Comparison of ENCODE assay signal across 24 cellular contexts in the genomic region with DNA sequence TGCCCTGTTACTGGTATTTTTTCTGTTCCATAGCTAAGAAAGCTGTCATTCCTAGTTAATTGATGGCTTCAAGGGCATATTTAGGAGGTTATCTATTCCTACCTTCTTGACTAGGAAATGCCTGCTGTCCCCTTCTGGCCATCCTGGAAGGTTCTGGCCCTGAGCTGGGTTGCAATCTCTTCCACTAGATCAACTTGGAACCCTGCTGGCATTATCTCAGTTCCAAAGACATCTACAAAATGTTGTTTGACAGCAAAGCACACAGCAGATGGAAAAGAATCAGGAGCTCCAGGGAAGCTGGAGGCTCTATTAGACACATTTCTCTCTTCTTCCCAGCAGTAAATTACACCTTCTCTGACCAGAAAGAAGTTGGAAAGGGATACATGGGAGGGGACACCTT.
A peak's percentile ranks its signal among the peaks of the same experiment; 100 is the strongest.
DNase-seq lines count a peak whose midpoint lies in the region; ATAC-seq and FAIRE-seq lines count a peak whose summit lies in the region.
"Had no signal": no experiment of that assay in that cellular context is flagged by ENCODE, and none has a peak within 500 bp of the region (broad histone marks: within the 10 kb centered on the region; RNA-seq: fewer than 3 reads in every experiment).

No MANE protein-coding gene starts in this region.

- no peak overlapping the region for H3K18ac ChIP-seq in mesendoderm (ENCODE audit: low read length)

- no peak overlapping the region for H2BK15ac ChIP-seq in mesendoderm (replicated peaks; ENCODE audit: low read depth)

- no peak overlapping the region for H3K27ac ChIP-seq in mesendoderm (ENCODE audit: low read depth, low read length)
- H3K27ac ChIP-seq: A549; BLaER1 treated with 17β-estradiol and CSF1 and Interleukin-3, amounts not matched to agents 10 nM and 100 nM; GM23248 had no signal

- no peak overlapping the region for H3K9ac ChIP-seq in mesendoderm (ENCODE audit: low read length)
- H3K9ac ChIP-seq: BLaER1 treated with 17β-estradiol and CSF1 and Interleukin-3, amounts not matched to agents 10 nM and 100 nM; GM23248 had no signal

- H3K23ac ChIP-seq in mesendoderm (ENCODE audit: low read length), result no peak overlapping the region

- FAIRE-seq in urothelium cell line (lab: Jason Lieb, UNC), result peak; percentile 73
- FAIRE-seq: A549, GM12878, GM19239, H1 had no signal

- no peaks in the 10 kb centered on the region for H3K79me2 ChIP-seq in mesendoderm (ENCODE audit: control insufficient read depth, insufficient read depth, low read length)

- H2BK5ac ChIP-seq in mesendoderm (ENCODE audit: low read length), result no peak overlapping the region

- no peak overlapping the region for H4K8ac ChIP-seq in mesendoderm (ENCODE audit: low read depth, low read length)

- no peak overlapping the region for H2BK120ac ChIP-seq in mesendoderm (ENCODE audit: low read depth, low read length)

- no peak overlapping the region for H3K4me3 ChIP-seq in mesendoderm (ENCODE audit: low read length)
- H3K4me3 ChIP-seq: A549; BLaER1 treated with 17β-estradiol and CSF1 and Interleukin-3, amounts not matched to agents 10 nM and 100 nM; GM12878; GM23248 had no signal

- H4K5ac ChIP-seq in mesendoderm (ENCODE audit: low read length), result no peak overlapping the region

- no peaks in the 10 kb centered on the region for H3K79me1 ChIP-seq in mesendoderm (ENCODE audit: low read length)

- no peak overlapping the region for H3K4ac ChIP-seq in mesendoderm (ENCODE audit: low read depth, low read length)

- no peaks in the 10 kb centered on the region for H3K27me3 ChIP-seq in mesendoderm (ENCODE audit: insufficient read depth, low read length, poor library complexity)
- H3K27me3 ChIP-seq: BE2C; BLaER1 treated with 17β-estradiol and CSF1 and Interleukin-3, amounts not matched to agents 10 nM and 100 nM had no signal

- H3K4me2 ChIP-seq in mesendoderm (ENCODE audit: low read length), result no peak overlapping the region
- H3K4me2 ChIP-seq: A549; BLaER1 treated with 17β-estradiol and CSF1 and Interleukin-3, amounts not matched to agents 10 nM and 100 nM had no signal

- H2AK5ac ChIP-seq in mesendoderm (ENCODE audit: low read length), result no peak overlapping the region

- no peak overlapping the region for H3K56ac ChIP-seq in mesendoderm (ENCODE audit: low read length)

- no peaks in the 10 kb centered on the region for H3K4me1 ChIP-seq in mesendoderm (ENCODE audit: control insufficient read depth, low read depth, low read length)
- H3K4me1 ChIP-seq: A549; BE2C; BLaER1 treated with 17β-estradiol and CSF1 and Interleukin-3, amounts not matched to agents 10 nM and 100 nM had no signal

- peak; percentile 99 for DNase-seq in G401 (ENCODE audit: low spot score)
- DNase-seq in cerebellar nuclear complex (lab: John Stamatoyannopoulos, UW), result peak; percentile 79 to 92
- peak; percentile 65 for DNase-seq in mesendoderm
- DNase-seq in urothelium cell line (ENCODE audit: low spot score), result no peak
- no peak for DNase-seq in NCI-H1092 (lab: John Stamatoyannopoulos, UW)
- DNase-seq in KBM-7, result no peak
- DNase-seq: 8988T; ACHN; AML-193; BE2C; Calu3; CD4-positive, alpha-beta T cell; CD8-positive, alpha-beta memory T cell; DMS153; DND-41; GDM1; GM23248; HCEC 1CT had no signal

- no peaks in the 10 kb centered on the region for H3K36me3 ChIP-seq in mesendoderm (ENCODE audit: control insufficient read depth, insufficient read depth, low read length)
- H3K36me3 ChIP-seq: BE2C; BLaER1 treated with 17β-estradiol and CSF1 and Interleukin-3, amounts not matched to agents 10 nM and 100 nM had no signal

- ATAC-seq in HG03520 (IDR thresholded peaks at IDR 0.05; ENCODE audit: unreplicated experiment), result no peak
- ATAC-seq: A549, GM12878 had no signal

- in situ Hi-C loops in G401 (cut with HindIII; ENCODE audit: low sequenced_read_pairs), result no loop called here
- in situ Hi-C loops in KBM-7 (cut with MboI; ENCODE audit: low pct_unique_long_range_greater_than_20kb, low sequenced_read_pairs), result loop anchor here (10.0 kb wide), 1 partner anchor 243 kb away; no protein-coding TSS in a partner anchor

Comparison
In these comparisons a context has a peak if more than half of its experiments do, and no peak if none do; other contexts are left out.
1. DNase-seq: peak in G401 (single experiment), cerebellar nuclear complex (2 of 2) and mesendoderm (single experiment); none in urothelium cell line (single experiment), NCI-H1092 (single experiment) and KBM-7 (single experiment).